ENCODE assay signal across 8 cellular contexts in the genomic region with DNA sequence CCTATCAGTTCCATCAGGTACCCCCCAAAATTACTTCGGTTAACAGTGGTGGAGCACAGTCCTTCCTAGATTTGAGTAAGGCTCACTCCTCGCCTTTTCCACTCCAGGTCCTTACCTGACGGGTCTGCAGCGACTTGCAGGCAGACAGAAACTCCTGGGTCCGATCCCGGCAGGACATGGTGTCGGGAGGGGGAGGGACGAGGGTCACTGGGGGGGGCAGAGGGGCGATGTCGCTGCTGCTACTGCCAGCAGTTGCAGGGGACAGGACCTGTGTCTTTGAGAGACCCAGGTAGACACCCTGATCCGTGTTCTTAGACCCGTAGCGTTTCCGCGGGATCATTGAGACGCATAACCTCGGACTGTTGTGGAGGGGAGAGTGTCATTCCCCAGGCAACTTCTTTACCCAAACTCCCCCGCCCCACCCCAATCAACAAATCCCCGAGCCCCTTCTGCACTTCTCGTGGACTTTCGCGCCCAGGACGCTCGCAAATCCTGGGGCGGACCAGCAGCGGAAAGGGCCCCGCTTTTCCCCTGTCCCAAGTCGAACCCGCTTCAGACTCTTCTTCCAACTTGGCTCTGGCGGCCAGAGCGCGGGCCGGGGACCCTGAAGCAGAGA. TPM values are rescaled to one million over a fixed set of nuclear protein-coding genes. Genes with fewer than 3 reads are reported as not detected.
DNase-seq lines count a peak whose midpoint lies in the region; ATAC-seq and TF ChIP-seq lines count a peak whose summit lies in the region.

No MANE protein-coding gene starts in this region.

- no peaks in the 10 kb centered on the region for H3K9me3 ChIP-seq in HUES6 (ENCODE audit: control insufficient read depth, insufficient read depth, low read depth, low read length)
- no peaks in the 10 kb centered on the region for H3K9me3 ChIP-seq in liver (ENCODE audit: control insufficient read depth in 4 of 4, low read length in 3 of 4)
- no peaks in the 10 kb centered on the region for H3K9me3 ChIP-seq in transverse colon

- peak overlapping the region; percentile 97; the same call in 1 of the 2 replicates for H3K27ac ChIP-seq in HUES6 (ENCODE audit: low read depth, low read length)
- H3K27ac ChIP-seq in liver (ENCODE audit: low read depth in 1 of 2, low read length in 2 of 2) = peak overlapping the region; percentile 95 to 97
- peak overlapping the region; percentile 95 to 98 (median 96) for H3K27ac ChIP-seq in transverse colon

- peaks cover 48% of the 10 kb centered on the region for H3K36me3 ChIP-seq in HUES6 (ENCODE audit: control insufficient read depth, insufficient read depth, low read length)
- H3K36me3 ChIP-seq in liver (ENCODE audit: control insufficient read depth in 4 of 4, insufficient read depth in 3 of 4, low read depth in 1 of 4, low read length in 3 of 4) = peaks cover 10 to 38% (median 21%) of the 10 kb centered on the region in 4 donors
- peaks cover 0 to 21% (median 8%) of the 10 kb centered on the region in 4 donors for H3K36me3 ChIP-seq in transverse colon

- H3K4me3 ChIP-seq in GM08714 (ENCODE audit: low read length) (peak overlapping the region; percentile 92), HUES6 (ENCODE audit: low read depth, low read length) (peak overlapping the region; percentile 92), astrocyte of the cerebellum (ENCODE audit: low read depth, low read length) (peak overlapping the region; percentile 92), liver (ENCODE audit: low read depth in 1 of 3, low read length in 3 of 3) (peak overlapping the region; percentile 86 to 97 (median 89)), transverse colon (peak overlapping the region; percentile 81 to 94 (median 90))

- intact Hi-C loops in transverse colon (cut with DNase I; ENCODE audit: low total_unique reads) = no loop called here

- no peak for DNase-seq in astrocyte of the cerebellum (ENCODE audit: low read depth)
- no peak for DNase-seq in transverse colon
- DNase-seq in SW 1271 (lab: John Stamatoyannopoulos, UW) = no peak

- WGBS in liver = under 1% methylated on average over 33 of the region's 33 CpGs
- 0 to 1% methylated on average over 5 to 32 of the region's 33 CpGs for WGBS in transverse colon (ENCODE audit: low coverage in 1 of 2), 2 donors

- no peak for TF ChIP-seq POLR2A in transverse colon (IDR thresholded peaks at IDR 0.05)

- no peaks in the 10 kb centered on the region for H3K27me3 ChIP-seq in HUES6 (ENCODE audit: control insufficient read depth, insufficient read depth, low read length)
- no peaks in the 10 kb centered on the region for H3K27me3 ChIP-seq in liver (ENCODE audit: control insufficient read depth in 4 of 4, insufficient read depth in 4 of 4, low read length in 3 of 4)
- H3K27me3 ChIP-seq in transverse colon = no peaks in the 10 kb centered on the region

- no peak for TF ChIP-seq RAD21 in liver (IDR thresholded peaks at IDR 0.05)

- H3K9ac ChIP-seq in HUES6 (ENCODE audit: low read length) (peak overlapping the region; percentile 97), liver (ENCODE audit: low read depth in 1 of 2, low read length in 2 of 2) (peak overlapping the region; percentile 57 to 86)

- no peak for TF ChIP-seq CTCF in astrocyte of the cerebellum (IDR thresholded peaks at IDR 0.05; ENCODE audit: low read depth, low read length, missing control alignments)
- no peak for TF ChIP-seq CTCF in liver (IDR thresholded peaks at IDR 0.05; ENCODE audit: low read depth, low read length, missing input control)
- no peak for TF ChIP-seq CTCF in transverse colon (IDR thresholded peaks at IDR 0.05)

- in situ Hi-C loops in astrocyte of the cerebellum (cut with HindIII; ENCODE audit: low sequenced_read_pairs) = no loop called here
- in situ Hi-C loops in transverse colon (cut with MboI; ENCODE audit: low pct_ligation_motif_present in 1 of 4, low pct_unique_long_range_greater_than_20kb in 1 of 4, low sequenced_read_pairs in 3 of 4) = no loop called here

- H3K4me1 ChIP-seq in HUES6 (ENCODE audit: control insufficient read depth, insufficient read depth, low read length) (peaks cover 4% of the 10 kb centered on the region; the same call in 1 of the 2 replicates), liver (ENCODE audit: control insufficient read depth in 4 of 4, insufficient read depth in 4 of 4, low read length in 3 of 4) (peaks cover 2 to 33% (median 27%) of the 10 kb centered on the region in 4 donors), transverse colon (peaks cover 17 to 36% (median 19%) of the 10 kb centered on the region in 4 donors)

- ATAC-seq in HG03039 (IDR thresholded peaks at IDR 0.05; ENCODE audit: unreplicated experiment) (no peak), GM18868 (IDR thresholded peaks at IDR 0.05; ENCODE audit: unreplicated experiment) (no peak)

- no peak for TF ChIP-seq EP300 in transverse colon (IDR thresholded peaks at IDR 0.05; ENCODE audit: low read depth)

TF ChIP-seq in liver, 16 proteins besides CTCF, POLR2A, EP300 and RAD21:
- no peak for TF ChIP-seq HNF4A (conservative IDR thresholded peaks at IDR 0.05)
- no peak for TF ChIP-seq RXRA (IDR thresholded peaks at IDR 0.05)
- no peak for TF ChIP-seq JUND (IDR thresholded peaks at IDR 0.05)
- TF ChIP-seq HNF4G (IDR thresholded peaks at IDR 0.05) = no peak
- TF ChIP-seq, protein P1, sequence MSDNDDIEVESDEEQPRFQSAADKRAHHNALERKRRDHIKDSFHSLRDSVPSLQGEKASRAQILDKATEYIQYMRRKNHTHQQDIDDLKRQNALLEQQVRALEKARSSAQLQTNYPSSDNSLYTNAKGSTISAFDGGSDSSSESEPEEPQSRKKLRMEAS (IDR thresholded peaks at IDR 0.05) = no peak
- TF ChIP-seq, protein P2, sequence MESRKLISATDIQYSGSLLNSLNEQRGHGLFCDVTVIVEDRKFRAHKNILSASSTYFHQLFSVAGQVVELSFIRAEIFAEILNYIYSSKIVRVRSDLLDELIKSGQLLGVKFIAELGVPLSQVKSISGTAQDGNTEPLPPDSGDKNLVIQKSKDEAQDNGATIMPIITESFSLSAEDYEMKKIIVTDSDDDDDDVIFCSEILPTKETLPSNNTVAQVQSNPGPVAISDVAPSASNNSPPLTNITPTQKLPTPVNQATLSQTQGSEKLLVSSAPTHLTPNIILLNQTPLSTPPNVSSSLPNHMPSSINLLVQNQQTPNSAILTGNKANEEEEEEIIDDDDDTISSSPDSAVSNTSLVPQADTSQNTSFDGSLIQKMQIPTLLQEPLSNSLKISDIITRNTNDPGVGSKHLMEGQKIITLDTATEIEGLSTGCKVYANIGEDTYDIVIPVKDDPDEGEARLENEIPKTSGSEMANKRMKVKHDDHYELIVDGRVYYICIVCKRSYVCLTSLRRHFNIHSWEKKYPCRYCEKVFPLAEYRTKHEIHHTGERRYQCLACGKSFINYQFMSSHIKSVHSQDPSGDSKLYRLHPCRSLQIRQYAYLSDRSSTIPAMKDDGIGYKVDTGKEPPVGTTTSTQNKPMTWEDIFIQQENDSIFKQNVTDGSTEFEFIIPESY (IDR thresholded peaks at IDR 0.05) = no peak
- TF ChIP-seq YY1 (IDR thresholded peaks at IDR 0.05) = no peak
- TF ChIP-seq, protein P3, sequence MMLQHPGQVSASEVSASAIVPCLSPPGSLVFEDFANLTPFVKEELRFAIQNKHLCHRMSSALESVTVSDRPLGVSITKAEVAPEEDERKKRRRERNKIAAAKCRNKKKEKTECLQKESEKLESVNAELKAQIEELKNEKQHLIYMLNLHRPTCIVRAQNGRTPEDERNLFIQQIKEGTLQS (IDR thresholded peaks at IDR 0.05) = no peak
- TF ChIP-seq FOXA1 (IDR thresholded peaks at IDR 0.05) = no peak
- no peak for TF ChIP-seq NR2F2 (IDR thresholded peaks at IDR 0.05)
- TF ChIP-seq FOXA2 (IDR thresholded peaks at IDR 0.05) = no peak
- TF ChIP-seq TAF1 (conservative IDR thresholded peaks at IDR 0.05) = no peak
- TF ChIP-seq SP1 (IDR thresholded peaks at IDR 0.05) = no peak
TF ChIP-seq in liver: peak in this region for 0.

RNA-seq across cellular contexts. Expression of a gene that starts 0.8 kb away (rescaled TPM):
- 10 to 100 TPM; 22.4 to 34.1 TPM for total RNA-seq in liver
- 10 to 100 TPM; 13.6 to 29.8 TPM for polyA plus RNA-seq in liver
- total RNA-seq in transverse colon = 10 to 100 TPM; 15.3 to 62.5 (median 30.2) TPM

RNA-seq across cellular contexts. Expression of a gene that starts 1.6 kb away (rescaled TPM):
- not detected for total RNA-seq in liver
- polyA plus RNA-seq in liver = 1 to 10 TPM in 1 of 2 donors, not detected in 1; 1.6 TPM
- not detected for total RNA-seq in transverse colon

RNA-seq across cellular contexts. Expression of a gene that starts 8.4 kb away (rescaled TPM):
- total RNA-seq in liver = 10 to 100 TPM; 17.1 to 21.5 TPM
- 10 to 100 TPM; 19.6 to 22.5 TPM for polyA plus RNA-seq in liver
- 10 to 100 TPM; 25.3 to 37.8 (median 27.6) TPM for total RNA-seq in transverse colon

RNA-seq across cellular contexts. Expression of a gene that starts 25.8 kb away (rescaled TPM):
- 10 to 100 TPM; 17.3 to 38.3 TPM for total RNA-seq in liver
- polyA plus RNA-seq in liver = 10 to 100 TPM; 30.3 to 35.1 TPM
- 100 to 1,000 TPM in 1 of 4 donors, 10 to 100 TPM in 3; 38.2 to 134 (median 60.0) TPM for total RNA-seq in transverse colon

RNA-seq across cellular contexts. Expression of a gene that starts 39.2 kb away (rescaled TPM):
- total RNA-seq in liver (10 to 100 TPM in 1 of 2 donors, 1 to 10 TPM in 1; 9.2 to 11.8 TPM), transverse colon (10 to 100 TPM; 10.1 to 42.1 (median 29.6) TPM)
- 10 to 100 TPM; 14.2 to 23.8 TPM for polyA plus RNA-seq in liver
